10 cellular contexts compared by ENCODE assay signal in genomic region chr11:36041988-36042606, GRCh38.
DNase-seq lines count a peak whose midpoint lies in the region; ATAC-seq, FAIRE-seq and TF ChIP-seq lines count a peak whose summit lies in the region.
"Had no signal": no experiment of that assay in that cellular context is flagged by ENCODE, and none has a peak within 500 bp of the region (broad histone marks: within the 10 kb centered on the region; RNA-seq: fewer than 3 reads in every experiment).

No MANE protein-coding gene starts in this region.

- no peak overlapping the region for H3K14ac ChIP-seq in trophoblast cell (ENCODE audit: low read length)

- no peak overlapping the region for H2BK120ac ChIP-seq in trophoblast cell (ENCODE audit: insufficient read depth, low read length, poor library complexity)

- H3K27me3 Mint-ChIP-seq in activated naive CD8-positive, alpha-beta T cell treated with anti-CD3 and anti-CD28 coated beads for 36 hours: peaks cover 8% of the 10 kb centered on the region
- peaks cover 10% of the 10 kb centered on the region for H3K27me3 Mint-ChIP-seq in activated CD4-positive, alpha-beta T cell treated with anti-CD3 and anti-CD28 coated beads for 36 hours

- H3K27ac Mint-ChIP-seq in activated naive CD8-positive, alpha-beta T cell treated with anti-CD3 and anti-CD28 coated beads for 36 hours: no peak overlapping the region
- H3K27ac Mint-ChIP-seq in activated CD4-positive, alpha-beta T cell treated with anti-CD3 and anti-CD28 coated beads for 36 hours: no peak overlapping the region

- peak overlapping the region; percentile 24 for H4K8ac ChIP-seq in trophoblast cell (ENCODE audit: low read depth, low read length)

- H3K27me3 ChIP-seq in MM.1S (replicated peaks; ENCODE audit: insufficient read depth, low read length) (no peaks in the 10 kb centered on the region), bronchial epithelial cell (ENCODE audit: control insufficient read depth, insufficient read depth, low read length) (no peaks in the 10 kb centered on the region), trophoblast cell (ENCODE audit: insufficient read depth, low read length) (no peaks in the 10 kb centered on the region)

- H3K23ac ChIP-seq in trophoblast cell (ENCODE audit: low read length): no peak overlapping the region

- TF ChIP-seq CTCF in MM.1S (IDR thresholded peaks at IDR 0.05; ENCODE audit: low read length): peak; percentile 42
- TF ChIP-seq CTCF in bronchial epithelial cell (IDR thresholded peaks at IDR 0.05; ENCODE audit: insufficient read depth, low read length, severe bottlenecking): peak; percentile 51

- DNase-seq in ELR (ENCODE audit: low read depth) (peak; percentile 30), MM.1S (no peak), bronchial epithelial cell (ENCODE audit: low read depth) (peak; percentile 10), trophoblast cell (peak in 1 of 2 donors; percentile 21)
- no peak for DNase-seq in activated naive CD8-positive, alpha-beta T cell treated with anti-CD3 and anti-CD28 coated beads for 36 hours
- no peak for DNase-seq in activated CD4-positive, alpha-beta T cell treated with anti-CD3 and anti-CD28 coated beads for 36 hours
- DNase-seq: NCI-H2081 had no signal

- H3K36me3 Mint-ChIP-seq in activated naive CD8-positive, alpha-beta T cell treated with anti-CD3 and anti-CD28 coated beads for 36 hours: no peaks in the 10 kb centered on the region
- H3K36me3 Mint-ChIP-seq in activated CD4-positive, alpha-beta T cell treated with anti-CD3 and anti-CD28 coated beads for 36 hours (ENCODE audit: low read depth): no peaks in the 10 kb centered on the region

- H3K9me3 ChIP-seq in MM.1S (replicated peaks; ENCODE audit: insufficient read depth, low read length): no peaks in the 10 kb centered on the region
- H3K9me3 ChIP-seq in trophoblast cell (ENCODE audit: insufficient read depth, low read depth, low read length): no peaks in the 10 kb centered on the region

- no peak overlapping the region for H3K4me2 ChIP-seq in MM.1S (ENCODE audit: low read depth, low read length)
- H3K4me2 ChIP-seq in trophoblast cell (ENCODE audit: low read length): no peak overlapping the region

- H3K4ac ChIP-seq in trophoblast cell (ENCODE audit: low read depth, low read length): no peak overlapping the region

- H3K79me2 ChIP-seq in MM.1S (ENCODE audit: low read length): no peaks in the 10 kb centered on the region
- no peaks in the 10 kb centered on the region for H3K79me2 ChIP-seq in trophoblast cell (ENCODE audit: control insufficient read depth, insufficient read depth, low read length, poor library complexity)

- intact Hi-C loops in activated CD4-positive, alpha-beta T cell treated with anti-CD3 and anti-CD28 coated beads for 36 hours (cut with DNase I, micrococcal nuclease): loop anchor here (1.0 to 5.0 kb wide), 4 partner anchors 217 to 450 kb away; no protein-coding TSS in a partner anchor

- H2AFZ ChIP-seq in MM.1S (ENCODE audit: low read length): no peak overlapping the region
- no peak overlapping the region for H2AFZ ChIP-seq in trophoblast cell (ENCODE audit: insufficient read depth, low read length, poor library complexity)

- POLR2A ChIA-PET in activated CD4-positive, alpha-beta T cell treated with anti-CD3 and anti-CD28 coated beads for 36 hours (lab: Charles Lee): no interaction called here

- peak overlapping the region; percentile 39 for H2AK5ac ChIP-seq in trophoblast cell (ENCODE audit: low read length)

- FAIRE-seq in bronchial epithelial cell (lab: Jason Lieb, UNC): no peak
- FAIRE-seq: islet of Langerhans had no signal

- no peaks in the 10 kb centered on the region for H4K20me1 ChIP-seq in MM.1S (ENCODE audit: insufficient read depth, low read length)

- ATAC-seq in HG02885 (IDR thresholded peaks at IDR 0.05; ENCODE audit: poor library complexity, unreplicated experiment): no peak
- ATAC-seq in activated CD4-positive, alpha-beta T cell treated with anti-CD3 and anti-CD28 coated beads for 36 hours: no peak
- no peak for ATAC-seq in GM19397 (IDR thresholded peaks at IDR 0.05; ENCODE audit: unreplicated experiment)

- no peak overlapping the region for H3K4me3 Mint-ChIP-seq in activated naive CD8-positive, alpha-beta T cell treated with anti-CD3 and anti-CD28 coated beads for 36 hours
- H3K4me3 Mint-ChIP-seq in activated CD4-positive, alpha-beta T cell treated with anti-CD3 and anti-CD28 coated beads for 36 hours: no peak overlapping the region

- H3K9me2 ChIP-seq in MM.1S (replicated peaks; ENCODE audit: insufficient read depth, low read length): no peaks in the 10 kb centered on the region

- no peak overlapping the region for H2BK5ac ChIP-seq in trophoblast cell (ENCODE audit: low read depth, low read length, poor library complexity)

- H3K79me1 ChIP-seq in trophoblast cell (ENCODE audit: low read length): peaks cover 4% of the 10 kb centered on the region

- no peaks in the 10 kb centered on the region for H3K4me1 Mint-ChIP-seq in activated naive CD8-positive, alpha-beta T cell treated with anti-CD3 and anti-CD28 coated beads for 36 hours
- H3K4me1 Mint-ChIP-seq in activated CD4-positive, alpha-beta T cell treated with anti-CD3 and anti-CD28 coated beads for 36 hours: no peaks in the 10 kb centered on the region

- H3K9me3 Mint-ChIP-seq in activated naive CD8-positive, alpha-beta T cell treated with anti-CD3 and anti-CD28 coated beads for 36 hours: peaks cover 4% of the 10 kb centered on the region
- H3K9me3 Mint-ChIP-seq in activated CD4-positive, alpha-beta T cell treated with anti-CD3 and anti-CD28 coated beads for 36 hours (ENCODE audit: low read depth): no peaks in the 10 kb centered on the region

- no CpG with 5 or more reads among the region's 5 CpGs for WGBS in trophoblast cell (ENCODE audit: extremely low coverage, insufficient coverage, insufficient read length)

- CTCF ChIA-PET in activated CD4-positive, alpha-beta T cell treated with anti-CD3 and anti-CD28 coated beads for 36 hours (lab: Charles Lee): interaction anchor here (0.5 to 1.9 kb wide), 4 partner anchors 43 to 224 kb away, joined by 3 to 5 read pairs (median 4); no protein-coding TSS in a partner anchor

- H3K4me3 ChIP-seq in MM.1S (ENCODE audit: low read length): no peak overlapping the region
- no peak overlapping the region for H3K4me3 ChIP-seq in bronchial epithelial cell (ENCODE audit: low read depth, low read length)
- H3K4me3 ChIP-seq in trophoblast cell (ENCODE audit: low read depth, low read length): no peak overlapping the region

- H4K12ac ChIP-seq in trophoblast cell (ENCODE audit: low read depth, low read length): no peak overlapping the region

- no peak overlapping the region for H3K18ac ChIP-seq in trophoblast cell (ENCODE audit: low read length)

- peak overlapping the region; percentile 72 for H2BK12ac ChIP-seq in trophoblast cell (ENCODE audit: low read length)

- H3K27ac ChIP-seq in MM.1S (ENCODE audit: low read length) (no peak overlapping the region), trophoblast cell (ENCODE audit: low read depth, low read length) (no peak overlapping the region)

- no peaks in the 10 kb centered on the region for H3F3A ChIP-seq in MM.1S (ENCODE audit: insufficient read depth, low read length)

- H3K9ac ChIP-seq in MM.1S (ENCODE audit: low read length) (no peak overlapping the region), trophoblast cell (ENCODE audit: low read length) (no peak overlapping the region)

- H3K4me1 ChIP-seq in MM.1S (ENCODE audit: low read length) (no peaks in the 10 kb centered on the region), trophoblast cell (ENCODE audit: control insufficient read depth in 1 of 2, insufficient read depth in 2 of 2, low read length in 2 of 2) (peaks cover 2 to 5% of the 10 kb centered on the region in 2 experiments)

- H3K36me3 ChIP-seq in MM.1S (replicated peaks; ENCODE audit: insufficient read depth, low read length) (no peaks in the 10 kb centered on the region), bronchial epithelial cell (ENCODE audit: control insufficient read depth, insufficient read depth, low read length) (no peaks in the 10 kb centered on the region), trophoblast cell (ENCODE audit: control insufficient read depth in 1 of 2, insufficient read depth in 2 of 2, low read length in 2 of 2) (no peaks in the 10 kb centered on the region)

- peak overlapping the region; percentile 39 for H4K91ac ChIP-seq in trophoblast cell (ENCODE audit: low read depth, low read length)

Comparison
In these comparisons a context has a peak if more than half of its experiments do, and no peak if none do; other contexts are left out.
1. DNase-seq: peak in ELR (single experiment) and bronchial epithelial cell (single experiment); none in MM.1S (single experiment), activated naive CD8-positive, alpha-beta T cell treated with anti-CD3 and anti-CD28 coated beads for 36 hours (single experiment) and activated CD4-positive, alpha-beta T cell treated with anti-CD3 and anti-CD28 coated beads for 36 hours (single experiment).